ENCODE assay signal across 1 cellular context in the genomic region with DNA sequence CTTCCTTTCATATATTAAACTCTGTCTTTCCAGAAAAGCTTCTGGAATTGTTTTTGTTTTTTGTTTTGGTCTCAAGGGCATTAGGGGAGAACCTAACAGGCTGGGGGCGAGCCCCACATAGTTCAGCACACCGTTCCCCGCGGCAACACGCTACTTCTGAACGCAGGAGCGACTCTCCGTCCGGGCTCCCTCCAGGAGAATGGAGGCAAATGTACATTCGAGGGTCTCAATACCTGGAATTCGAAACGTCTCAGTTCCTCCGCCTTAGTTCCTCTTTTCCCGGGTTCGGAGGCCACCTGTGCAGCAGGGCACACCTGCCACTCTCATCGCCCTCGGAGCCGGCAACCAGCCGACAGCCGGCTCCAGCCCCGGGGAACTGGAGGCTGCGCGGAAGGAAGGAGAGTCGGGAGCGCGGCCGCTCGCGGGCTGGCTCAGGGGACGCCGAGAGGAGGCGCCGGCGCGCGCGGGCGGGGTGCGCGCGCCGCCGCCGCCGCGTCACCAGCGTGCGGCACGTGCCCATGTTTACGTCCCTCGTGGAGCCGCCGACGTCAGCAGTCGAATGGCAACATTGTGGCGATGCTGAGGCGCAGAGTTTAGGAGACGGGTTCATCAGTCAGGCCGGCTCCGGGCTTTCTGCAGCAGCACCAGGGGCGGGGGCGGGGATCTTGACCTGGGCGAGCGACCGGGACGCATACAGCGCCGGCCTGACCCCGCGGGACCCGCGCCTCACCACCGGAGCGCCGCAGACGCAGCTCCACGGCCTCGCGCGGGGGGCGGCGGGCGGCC.
TF ChIP-seq lines count a peak whose summit lies in the region.

A gene with protein sequence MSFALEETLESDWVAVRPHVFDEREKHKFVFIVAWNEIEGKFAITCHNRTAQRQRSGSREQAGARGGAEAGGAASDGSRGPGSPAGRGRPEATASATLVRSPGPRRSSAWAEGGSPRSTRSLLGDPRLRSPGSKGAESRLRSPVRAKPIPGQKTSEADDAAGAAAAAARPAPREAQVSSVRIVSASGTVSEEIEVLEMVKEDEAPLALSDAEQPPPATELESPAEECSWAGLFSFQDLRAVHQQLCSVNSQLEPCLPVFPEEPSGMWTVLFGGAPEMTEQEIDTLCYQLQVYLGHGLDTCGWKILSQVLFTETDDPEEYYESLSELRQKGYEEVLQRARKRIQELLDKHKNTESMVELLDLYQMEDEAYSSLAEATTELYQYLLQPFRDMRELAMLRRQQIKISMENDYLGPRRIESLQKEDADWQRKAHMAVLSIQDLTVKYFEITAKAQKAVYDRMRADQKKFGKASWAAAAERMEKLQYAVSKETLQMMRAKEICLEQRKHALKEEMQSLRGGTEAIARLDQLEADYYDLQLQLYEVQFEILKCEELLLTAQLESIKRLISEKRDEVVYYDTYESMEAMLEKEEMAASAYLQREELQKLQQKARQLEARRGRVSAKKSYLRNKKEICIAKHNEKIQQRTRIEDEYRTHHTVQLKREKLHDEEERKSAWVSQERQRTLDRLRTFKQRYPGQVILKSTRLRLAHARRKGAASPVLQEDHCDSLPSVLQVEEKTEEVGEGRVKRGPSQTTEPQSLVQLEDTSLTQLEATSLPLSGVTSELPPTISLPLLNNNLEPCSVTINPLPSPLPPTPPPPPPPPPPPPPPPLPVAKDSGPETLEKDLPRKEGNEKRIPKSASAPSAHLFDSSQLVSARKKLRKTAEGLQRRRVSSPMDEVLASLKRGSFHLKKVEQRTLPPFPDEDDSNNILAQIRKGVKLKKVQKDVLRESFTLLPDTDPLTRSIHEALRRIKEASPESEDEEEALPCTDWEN (plus strand): TSS at position 554 of the 786 bp plus-strand sequence. CDS start 520 bp downstream, outside the sequence.

TF ChIP-seq in HEK293, 187 proteins besides CTCF, POLR2A, EP300 and RAD21 (continued from another document and continues in another):
- TF ChIP-seq, protein P1, sequence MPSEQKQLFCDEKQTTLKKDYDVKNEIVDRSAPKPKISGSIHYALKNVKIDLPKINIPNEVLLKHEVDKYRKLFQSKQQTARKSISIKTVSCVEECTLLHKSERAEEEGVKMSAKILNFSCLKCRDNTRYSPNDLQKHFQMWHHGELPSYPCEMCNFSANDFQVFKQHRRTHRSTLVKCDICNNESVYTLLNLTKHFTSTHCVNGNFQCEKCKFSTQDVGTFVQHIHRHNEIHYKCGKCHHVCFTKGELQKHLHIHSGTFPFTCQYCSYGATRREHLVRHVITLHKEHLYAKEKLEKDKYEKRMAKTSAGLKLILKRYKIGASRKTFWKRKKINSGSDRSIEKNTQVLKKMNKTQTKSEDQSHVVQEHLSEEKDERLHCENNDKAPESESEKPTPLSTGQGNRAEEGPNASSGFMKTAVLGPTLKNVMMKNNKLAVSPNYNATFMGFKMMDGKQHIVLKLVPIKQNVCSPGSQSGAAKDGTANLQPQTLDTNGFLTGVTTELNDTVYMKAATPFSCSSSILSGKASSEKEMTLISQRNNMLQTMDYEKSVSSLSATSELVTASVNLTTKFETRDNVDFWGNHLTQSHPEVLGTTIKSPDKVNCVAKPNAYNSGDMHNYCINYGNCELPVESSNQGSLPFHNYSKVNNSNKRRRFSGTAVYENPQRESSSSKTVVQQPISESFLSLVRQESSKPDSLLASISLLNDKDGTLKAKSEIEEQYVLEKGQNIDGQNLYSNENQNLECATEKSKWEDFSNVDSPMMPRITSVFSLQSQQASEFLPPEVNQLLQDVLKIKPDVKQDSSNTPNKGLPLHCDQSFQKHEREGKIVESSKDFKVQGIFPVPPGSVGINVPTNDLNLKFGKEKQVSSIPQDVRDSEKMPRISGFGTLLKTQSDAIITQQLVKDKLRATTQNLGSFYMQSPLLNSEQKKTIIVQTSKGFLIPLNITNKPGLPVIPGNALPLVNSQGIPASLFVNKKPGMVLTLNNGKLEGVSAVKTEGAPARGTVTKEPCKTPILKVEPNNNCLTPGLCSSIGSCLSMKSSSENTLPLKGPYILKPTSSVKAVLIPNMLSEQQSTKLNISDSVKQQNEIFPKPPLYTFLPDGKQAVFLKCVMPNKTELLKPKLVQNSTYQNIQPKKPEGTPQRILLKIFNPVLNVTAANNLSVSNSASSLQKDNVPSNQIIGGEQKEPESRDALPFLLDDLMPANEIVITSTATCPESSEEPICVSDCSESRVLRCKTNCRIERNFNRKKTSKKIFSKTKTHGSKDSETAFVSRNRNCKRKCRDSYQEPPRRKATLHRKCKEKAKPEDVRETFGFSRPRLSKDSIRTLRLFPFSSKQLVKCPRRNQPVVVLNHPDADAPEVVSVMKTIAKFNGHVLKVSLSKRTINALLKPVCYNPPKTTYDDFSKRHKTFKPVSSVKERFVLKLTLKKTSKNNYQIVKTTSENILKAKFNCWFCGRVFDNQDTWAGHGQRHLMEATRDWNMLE (tag by site-specific recombination; conservative IDR thresholded peaks at IDR 0.05; ENCODE audit: low read depth), result no peak
- TF ChIP-seq ZNF274 (IDR thresholded peaks at IDR 0.05; ENCODE audit: low read length) (no peak), ZNF274 (tag by site-specific recombination; IDR thresholded peaks at IDR 0.05; ENCODE audit: borderline replicate concordance) (no peak), ZSCAN30 (tag by site-specific recombination; IDR thresholded peaks at IDR 0.05) (no peak), GLI4 (tag by site-specific recombination; IDR thresholded peaks at IDR 0.05) (peak; percentile 28; the same call in 1 of the 2 replicates), ZNF791 (tag by site-specific recombination; IDR thresholded peaks at IDR 0.05) (no peak), ZNF621 (tag by site-specific recombination; IDR thresholded peaks at IDR 0.05) (no peak), ZNF214 (tag by site-specific recombination; IDR thresholded peaks at IDR 0.05; ENCODE audit: borderline replicate concordance) (no peak), ZNF600 (tag by site-specific recombination; IDR thresholded peaks at IDR 0.05) (peak; percentile 91), ZBTB21 (tag by site-specific recombination; IDR thresholded peaks at IDR 0.05) (peak; percentile 75; the same call in 1 of the 2 replicates), ZBTB17 (tag by site-specific recombination; IDR thresholded peaks at IDR 0.05) (peak; percentile 68), ZNF777 (tag by site-specific recombination; IDR thresholded peaks at IDR 0.05; ENCODE audit: borderline replicate concordance) (no peak), ZNF174 (tag by site-specific recombination; IDR thresholded peaks at IDR 0.05) (no peak), HOXC10 (CRISPR knock-in tag; IDR thresholded peaks at IDR 0.05) (peak; percentile 53; the same call in 1 of the 2 replicates), SCRT1 (tag by site-specific recombination; IDR thresholded peaks at IDR 0.05; ENCODE audit: borderline replicate concordance) (peak; percentile 20; the same call in 1 of the 2 replicates), ZNF660 (tag by site-specific recombination; IDR thresholded peaks at IDR 0.05) (peak; percentile 7), ZNF629 (tag by site-specific recombination; IDR thresholded peaks at IDR 0.05) (peak; percentile 88), ZNF146 (tag by site-specific recombination; IDR thresholded peaks at IDR 0.05) (no peak), GLI2 (tag by site-specific recombination; IDR thresholded peaks at IDR 0.05; ENCODE audit: borderline replicate concordance, low read depth) (no peak), ZSCAN23 (tag by site-specific recombination; IDR thresholded peaks at IDR 0.05) (no peak), ZNF302 (tag by site-specific recombination; IDR thresholded peaks at IDR 0.05; ENCODE audit: low read depth) (no peak), ZNF624 (tag by site-specific recombination; IDR thresholded peaks at IDR 0.05) (no peak)
- TF ChIP-seq, protein P2, sequence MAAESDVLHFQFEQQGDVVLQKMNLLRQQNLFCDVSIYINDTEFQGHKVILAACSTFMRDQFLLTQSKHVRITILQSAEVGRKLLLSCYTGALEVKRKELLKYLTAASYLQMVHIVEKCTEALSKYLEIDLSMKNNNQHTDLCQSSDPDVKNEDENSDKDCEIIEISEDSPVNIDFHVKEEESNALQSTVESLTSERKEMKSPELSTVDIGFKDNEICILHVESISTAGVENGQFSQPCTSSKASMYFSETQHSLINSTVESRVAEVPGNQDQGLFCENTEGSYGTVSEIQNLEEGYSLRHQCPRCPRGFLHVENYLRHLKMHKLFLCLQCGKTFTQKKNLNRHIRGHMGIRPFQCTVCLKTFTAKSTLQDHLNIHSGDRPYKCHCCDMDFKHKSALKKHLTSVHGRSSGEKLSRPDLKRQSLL (tag by site-specific recombination; IDR thresholded peaks at IDR 0.05), result peak; percentile 86
- TF ChIP-seq, protein P3, sequence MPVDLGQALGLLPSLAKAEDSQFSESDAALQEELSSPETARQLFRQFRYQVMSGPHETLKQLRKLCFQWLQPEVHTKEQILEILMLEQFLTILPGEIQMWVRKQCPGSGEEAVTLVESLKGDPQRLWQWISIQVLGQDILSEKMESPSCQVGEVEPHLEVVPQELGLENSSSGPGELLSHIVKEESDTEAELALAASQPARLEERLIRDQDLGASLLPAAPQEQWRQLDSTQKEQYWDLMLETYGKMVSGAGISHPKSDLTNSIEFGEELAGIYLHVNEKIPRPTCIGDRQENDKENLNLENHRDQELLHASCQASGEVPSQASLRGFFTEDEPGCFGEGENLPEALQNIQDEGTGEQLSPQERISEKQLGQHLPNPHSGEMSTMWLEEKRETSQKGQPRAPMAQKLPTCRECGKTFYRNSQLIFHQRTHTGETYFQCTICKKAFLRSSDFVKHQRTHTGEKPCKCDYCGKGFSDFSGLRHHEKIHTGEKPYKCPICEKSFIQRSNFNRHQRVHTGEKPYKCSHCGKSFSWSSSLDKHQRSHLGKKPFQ (tag by site-specific recombination; IDR thresholded peaks at IDR 0.05), result no peak
- TF ChIP-seq, protein P4, sequence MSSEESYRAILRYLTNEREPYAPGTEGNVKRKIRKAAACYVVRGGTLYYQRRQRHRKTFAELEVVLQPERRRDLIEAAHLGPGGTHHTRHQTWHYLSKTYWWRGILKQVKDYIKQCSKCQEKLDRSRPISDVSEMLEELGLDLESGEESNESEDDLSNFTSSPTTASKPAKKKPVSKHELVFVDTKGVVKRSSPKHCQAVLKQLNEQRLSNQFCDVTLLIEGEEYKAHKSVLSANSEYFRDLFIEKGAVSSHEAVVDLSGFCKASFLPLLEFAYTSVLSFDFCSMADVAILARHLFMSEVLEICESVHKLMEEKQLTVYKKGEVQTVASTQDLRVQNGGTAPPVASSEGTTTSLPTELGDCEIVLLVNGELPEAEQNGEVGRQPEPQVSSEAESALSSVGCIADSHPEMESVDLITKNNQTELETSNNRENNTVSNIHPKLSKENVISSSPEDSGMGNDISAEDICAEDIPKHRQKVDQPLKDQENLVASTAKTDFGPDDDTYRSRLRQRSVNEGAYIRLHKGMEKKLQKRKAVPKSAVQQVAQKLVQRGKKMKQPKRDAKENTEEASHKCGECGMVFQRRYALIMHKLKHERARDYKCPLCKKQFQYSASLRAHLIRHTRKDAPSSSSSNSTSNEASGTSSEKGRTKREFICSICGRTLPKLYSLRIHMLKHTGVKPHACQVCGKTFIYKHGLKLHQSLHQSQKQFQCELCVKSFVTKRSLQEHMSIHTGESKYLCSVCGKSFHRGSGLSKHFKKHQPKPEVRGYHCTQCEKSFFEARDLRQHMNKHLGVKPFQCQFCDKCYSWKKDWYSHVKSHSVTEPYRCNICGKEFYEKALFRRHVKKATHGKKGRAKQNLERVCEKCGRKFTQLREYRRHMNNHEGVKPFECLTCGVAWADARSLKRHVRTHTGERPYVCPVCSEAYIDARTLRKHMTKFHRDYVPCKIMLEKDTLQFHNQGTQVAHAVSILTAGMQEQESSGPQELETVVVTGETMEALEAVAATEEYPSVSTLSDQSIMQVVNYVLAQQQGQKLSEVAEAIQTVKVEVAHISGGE (tag by site-specific recombination; conservative IDR thresholded peaks at IDR 0.05; ENCODE audit: low read depth), result 0 out of 2 replicates have a peak, but pooled peaks have one; percentile 12
- TF ChIP-seq, protein P5, sequence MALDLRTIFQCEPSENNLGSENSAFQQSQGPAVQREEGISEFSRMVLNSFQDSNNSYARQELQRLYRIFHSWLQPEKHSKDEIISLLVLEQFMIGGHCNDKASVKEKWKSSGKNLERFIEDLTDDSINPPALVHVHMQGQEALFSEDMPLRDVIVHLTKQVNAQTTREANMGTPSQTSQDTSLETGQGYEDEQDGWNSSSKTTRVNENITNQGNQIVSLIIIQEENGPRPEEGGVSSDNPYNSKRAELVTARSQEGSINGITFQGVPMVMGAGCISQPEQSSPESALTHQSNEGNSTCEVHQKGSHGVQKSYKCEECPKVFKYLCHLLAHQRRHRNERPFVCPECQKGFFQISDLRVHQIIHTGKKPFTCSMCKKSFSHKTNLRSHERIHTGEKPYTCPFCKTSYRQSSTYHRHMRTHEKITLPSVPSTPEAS (tag by site-specific recombination; IDR thresholded peaks at IDR 0.05), result peak; percentile 7; the same call in 1 of the 2 replicates
- TF ChIP-seq, protein P6, sequence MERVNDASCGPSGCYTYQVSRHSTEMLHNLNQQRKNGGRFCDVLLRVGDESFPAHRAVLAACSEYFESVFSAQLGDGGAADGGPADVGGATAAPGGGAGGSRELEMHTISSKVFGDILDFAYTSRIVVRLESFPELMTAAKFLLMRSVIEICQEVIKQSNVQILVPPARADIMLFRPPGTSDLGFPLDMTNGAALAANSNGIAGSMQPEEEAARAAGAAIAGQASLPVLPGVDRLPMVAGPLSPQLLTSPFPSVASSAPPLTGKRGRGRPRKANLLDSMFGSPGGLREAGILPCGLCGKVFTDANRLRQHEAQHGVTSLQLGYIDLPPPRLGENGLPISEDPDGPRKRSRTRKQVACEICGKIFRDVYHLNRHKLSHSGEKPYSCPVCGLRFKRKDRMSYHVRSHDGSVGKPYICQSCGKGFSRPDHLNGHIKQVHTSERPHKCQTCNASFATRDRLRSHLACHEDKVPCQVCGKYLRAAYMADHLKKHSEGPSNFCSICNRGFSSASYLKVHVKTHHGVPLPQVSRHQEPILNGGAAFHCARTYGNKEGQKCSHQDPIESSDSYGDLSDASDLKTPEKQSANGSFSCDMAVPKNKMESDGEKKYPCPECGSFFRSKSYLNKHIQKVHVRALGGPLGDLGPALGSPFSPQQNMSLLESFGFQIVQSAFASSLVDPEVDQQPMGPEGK (tag by site-specific recombination; IDR thresholded peaks at IDR 0.05), result no peak; the same call in none of the 2 replicates
- TF ChIP-seq, protein P7, sequence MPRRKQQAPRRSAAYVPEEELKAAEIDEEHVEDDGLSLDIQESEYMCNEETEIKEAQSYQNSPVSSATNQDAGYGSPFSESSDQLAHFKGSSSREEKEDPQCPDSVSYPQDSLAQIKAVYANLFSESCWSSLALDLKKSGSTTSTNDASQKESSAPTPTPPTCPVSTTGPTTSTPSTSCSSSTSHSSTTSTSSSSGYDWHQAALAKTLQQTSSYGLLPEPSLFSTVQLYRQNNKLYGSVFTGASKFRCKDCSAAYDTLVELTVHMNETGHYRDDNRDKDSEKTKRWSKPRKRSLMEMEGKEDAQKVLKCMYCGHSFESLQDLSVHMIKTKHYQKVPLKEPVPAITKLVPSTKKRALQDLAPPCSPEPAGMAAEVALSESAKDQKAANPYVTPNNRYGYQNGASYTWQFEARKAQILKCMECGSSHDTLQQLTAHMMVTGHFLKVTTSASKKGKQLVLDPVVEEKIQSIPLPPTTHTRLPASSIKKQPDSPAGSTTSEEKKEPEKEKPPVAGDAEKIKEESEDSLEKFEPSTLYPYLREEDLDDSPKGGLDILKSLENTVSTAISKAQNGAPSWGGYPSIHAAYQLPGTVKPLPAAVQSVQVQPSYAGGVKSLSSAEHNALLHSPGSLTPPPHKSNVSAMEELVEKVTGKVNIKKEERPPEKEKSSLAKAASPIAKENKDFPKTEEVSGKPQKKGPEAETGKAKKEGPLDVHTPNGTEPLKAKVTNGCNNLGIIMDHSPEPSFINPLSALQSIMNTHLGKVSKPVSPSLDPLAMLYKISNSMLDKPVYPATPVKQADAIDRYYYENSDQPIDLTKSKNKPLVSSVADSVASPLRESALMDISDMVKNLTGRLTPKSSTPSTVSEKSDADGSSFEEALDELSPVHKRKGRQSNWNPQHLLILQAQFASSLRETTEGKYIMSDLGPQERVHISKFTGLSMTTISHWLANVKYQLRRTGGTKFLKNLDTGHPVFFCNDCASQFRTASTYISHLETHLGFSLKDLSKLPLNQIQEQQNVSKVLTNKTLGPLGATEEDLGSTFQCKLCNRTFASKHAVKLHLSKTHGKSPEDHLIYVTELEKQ (tag by site-specific recombination; IDR thresholded peaks at IDR 0.05; ENCODE audit: borderline replicate concordance), result no peak
